ENCODE assay signal across 22 cellular contexts in genomic region chr7:11567571-11567970, GRCh38.
"Had no signal": no experiment of that assay in that cellular context is flagged by ENCODE, and none has a peak within 500 bp of the region (broad histone marks: within the 10 kb centered on the region; RNA-seq: fewer than 3 reads in every experiment).

No MANE protein-coding gene starts in this region.

- DNase-seq: dermis blood vessel endothelial cell; dorsolateral prefrontal cortex; effector CD4-positive, alpha-beta T cell; effector memory CD4-positive, alpha-beta T cell; erythroblast; esophagus squamous epithelium; foreskin fibroblast; foreskin melanocyte; gastrocnemius medialis; glutamatergic neuron; head of caudate nucleus; heart right ventricle; hippocampal formation; left cardiac atrium; left lung; left ventricle myocardium superior; lower lobe of right lung; mesenchymal stem cell; mucosa of descending colon had no signal

- H3K27me3 ChIP-seq: dorsolateral prefrontal cortex, esophagus squamous epithelium, gastrocnemius medialis, heart right ventricle, left lung had no signal

- H3K9me3 ChIP-seq: esophagus squamous epithelium, gastrocnemius medialis, left lung, lower lobe of right lung, mucosa of descending colon had no signal

- H3K27ac ChIP-seq: coronary artery, dorsolateral prefrontal cortex, epithelial cell of prostate, esophagus squamous epithelium, gastrocnemius medialis, heart right ventricle, left lung, lower lobe of right lung had no signal

- H3K36me3 ChIP-seq: esophagus squamous epithelium, gastrocnemius medialis, heart right ventricle, left lung, lower lobe of right lung had no signal

- H3K4me1 ChIP-seq: esophagus squamous epithelium, gastrocnemius medialis, heart right ventricle, left lung, lower lobe of right lung had no signal

- ATAC-seq: esophagus mucosa, gastrocnemius medialis, heart right ventricle, left cardiac atrium, left lung, left ventricle myocardium superior, lower lobe of right lung, mucosa of descending colon had no signal

- H3K4me3 ChIP-seq: coronary artery, dorsolateral prefrontal cortex, esophagus squamous epithelium, gastrocnemius medialis, heart right ventricle, left lung, lower lobe of right lung, mucosa of descending colon had no signal
